ENCODE assay signal across 1 cellular context in genomic region chr7:149125864-149126661, GRCh38.
TF ChIP-seq lines count a peak whose summit lies in the region.

A gene with protein sequence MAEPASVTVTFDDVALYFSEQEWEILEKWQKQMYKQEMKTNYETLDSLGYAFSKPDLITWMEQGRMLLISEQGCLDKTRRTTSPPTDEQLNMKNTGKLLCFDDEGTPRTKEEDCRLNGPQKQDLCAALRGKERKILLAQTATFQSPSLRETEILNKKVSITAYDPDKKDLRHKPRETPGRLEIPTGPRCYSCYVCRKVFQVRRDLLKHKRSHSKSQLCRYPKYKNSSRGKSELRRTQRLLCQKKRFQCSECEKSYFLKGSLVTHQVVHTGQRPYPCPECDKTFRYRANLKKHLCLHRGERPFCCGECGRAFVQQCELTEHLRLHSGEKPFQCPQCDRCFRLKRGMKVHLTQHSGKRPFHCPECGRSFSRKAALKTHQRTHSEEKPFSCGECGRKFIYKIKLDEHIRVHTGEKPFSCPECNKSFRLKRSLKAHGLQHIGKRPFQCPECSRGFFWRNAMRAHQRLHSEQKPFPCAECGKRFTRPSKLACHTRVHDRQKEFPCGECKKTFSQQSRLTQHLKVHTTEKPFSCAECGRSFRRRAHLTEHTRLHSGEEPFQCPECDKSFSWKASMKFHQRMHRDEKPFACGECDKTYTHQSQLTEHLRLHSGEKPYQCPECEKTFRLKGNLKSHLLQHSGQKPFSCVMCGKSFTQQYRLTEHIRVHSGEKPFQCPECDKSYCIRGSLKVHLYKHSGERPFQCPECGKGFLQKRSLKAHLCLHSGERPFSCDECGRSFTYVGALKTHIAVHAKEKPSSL (minus strand): TSS chr7:149126324. CDS start chr7:149126213, 111 bp downstream.

TF ChIP-seq in HEK293, 187 proteins besides CTCF, POLR2A, EP300 and RAD21 (continued from another document and continues in another):
- TF ChIP-seq, protein P1, sequence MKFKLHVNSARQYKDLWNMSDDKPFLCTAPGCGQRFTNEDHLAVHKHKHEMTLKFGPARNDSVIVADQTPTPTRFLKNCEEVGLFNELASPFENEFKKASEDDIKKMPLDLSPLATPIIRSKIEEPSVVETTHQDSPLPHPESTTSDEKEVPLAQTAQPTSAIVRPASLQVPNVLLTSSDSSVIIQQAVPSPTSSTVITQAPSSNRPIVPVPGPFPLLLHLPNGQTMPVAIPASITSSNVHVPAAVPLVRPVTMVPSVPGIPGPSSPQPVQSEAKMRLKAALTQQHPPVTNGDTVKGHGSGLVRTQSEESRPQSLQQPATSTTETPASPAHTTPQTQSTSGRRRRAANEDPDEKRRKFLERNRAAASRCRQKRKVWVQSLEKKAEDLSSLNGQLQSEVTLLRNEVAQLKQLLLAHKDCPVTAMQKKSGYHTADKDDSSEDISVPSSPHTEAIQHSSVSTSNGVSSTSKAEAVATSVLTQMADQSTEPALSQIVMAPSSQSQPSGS (tag by site-specific recombination; IDR thresholded peaks at IDR 0.05; ENCODE audit: low read depth) = no peak
- peak; percentile 90 for TF ChIP-seq ZNF610 (tag by site-specific recombination; IDR thresholded peaks at IDR 0.05; ENCODE audit: borderline replicate concordance)
- peak; percentile 46 for TF ChIP-seq KLF1 (tag by site-specific recombination; IDR thresholded peaks at IDR 0.05)
- TF ChIP-seq ZNF777 (tag by site-specific recombination; IDR thresholded peaks at IDR 0.05; ENCODE audit: borderline replicate concordance) = no peak; the same call in 1 of the 2 replicates
- TF ChIP-seq ZNF776 (tag by site-specific recombination; IDR thresholded peaks at IDR 0.05; ENCODE audit: borderline replicate concordance) = no peak
- peak; percentile 51; the same call in 1 of the 2 replicates for TF ChIP-seq ZSCAN23 (tag by site-specific recombination; IDR thresholded peaks at IDR 0.05)
- TF ChIP-seq, protein P2, sequence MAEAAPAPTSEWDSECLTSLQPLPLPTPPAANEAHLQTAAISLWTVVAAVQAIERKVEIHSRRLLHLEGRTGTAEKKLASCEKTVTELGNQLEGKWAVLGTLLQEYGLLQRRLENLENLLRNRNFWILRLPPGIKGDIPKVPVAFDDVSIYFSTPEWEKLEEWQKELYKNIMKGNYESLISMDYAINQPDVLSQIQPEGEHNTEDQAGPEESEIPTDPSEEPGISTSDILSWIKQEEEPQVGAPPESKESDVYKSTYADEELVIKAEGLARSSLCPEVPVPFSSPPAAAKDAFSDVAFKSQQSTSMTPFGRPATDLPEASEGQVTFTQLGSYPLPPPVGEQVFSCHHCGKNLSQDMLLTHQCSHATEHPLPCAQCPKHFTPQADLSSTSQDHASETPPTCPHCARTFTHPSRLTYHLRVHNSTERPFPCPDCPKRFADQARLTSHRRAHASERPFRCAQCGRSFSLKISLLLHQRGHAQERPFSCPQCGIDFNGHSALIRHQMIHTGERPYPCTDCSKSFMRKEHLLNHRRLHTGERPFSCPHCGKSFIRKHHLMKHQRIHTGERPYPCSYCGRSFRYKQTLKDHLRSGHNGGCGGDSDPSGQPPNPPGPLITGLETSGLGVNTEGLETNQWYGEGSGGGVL (tag by site-specific recombination; IDR thresholded peaks at IDR 0.05) = no peak
- TF ChIP-seq ZNF221 (tag by site-specific recombination; IDR thresholded peaks at IDR 0.05; ENCODE audit: borderline replicate concordance) = no peak
- peak; percentile 9; the same call in 1 of the 2 replicates for TF ChIP-seq MYNN (tag by site-specific recombination; IDR thresholded peaks at IDR 0.05; ENCODE audit: borderline replicate concordance)
- TF ChIP-seq ZNF362 (tag by site-specific recombination; IDR thresholded peaks at IDR 0.05) = no peak
- TF ChIP-seq ZNF670 (tag by site-specific recombination; IDR thresholded peaks at IDR 0.05; ENCODE audit: low read depth) = no peak
- TF ChIP-seq, protein P3, sequence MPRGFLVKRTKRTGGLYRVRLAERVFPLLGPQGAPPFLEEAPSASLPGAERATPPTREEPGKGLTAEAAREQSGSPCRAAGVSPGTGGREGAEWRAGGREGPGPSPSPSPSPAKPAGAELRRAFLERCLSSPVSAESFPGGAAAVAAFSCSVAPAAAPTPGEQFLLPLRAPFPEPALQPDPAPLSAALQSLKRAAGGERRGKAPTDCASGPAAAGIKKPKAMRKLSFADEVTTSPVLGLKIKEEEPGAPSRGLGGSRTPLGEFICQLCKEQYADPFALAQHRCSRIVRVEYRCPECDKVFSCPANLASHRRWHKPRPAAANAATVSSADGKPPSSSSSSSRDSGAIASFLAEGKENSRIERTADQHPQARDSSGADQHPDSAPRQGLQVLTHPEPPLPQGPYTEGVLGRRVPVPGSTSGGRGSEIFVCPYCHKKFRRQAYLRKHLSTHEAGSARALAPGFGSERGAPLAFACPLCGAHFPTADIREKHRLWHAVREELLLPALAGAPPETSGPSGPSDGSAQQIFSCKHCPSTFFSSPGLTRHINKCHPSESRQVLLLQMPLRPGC (tag by site-specific recombination; IDR thresholded peaks at IDR 0.05) = peak; percentile 71; the same call in 1 of the 2 replicates
- 0 out of 2 replicates have a peak, but pooled peaks have one; percentile 10 for TF ChIP-seq ZNF366 (tag by site-specific recombination; conservative IDR thresholded peaks at IDR 0.05)
- 0 out of 2 replicates have a peak, but pooled peaks have one; percentile 13 for TF ChIP-seq PRDM1 (tag by site-specific recombination; IDR thresholded peaks at IDR 0.05)
- no peak for TF ChIP-seq ZNF426 (tag by site-specific recombination; IDR thresholded peaks at IDR 0.05)
- TF ChIP-seq ZNF202 (tag by site-specific recombination; IDR thresholded peaks at IDR 0.05; ENCODE audit: borderline replicate concordance) = no peak
- no peak for TF ChIP-seq ZNF677 (tag by site-specific recombination; IDR thresholded peaks at IDR 0.05)
- TF ChIP-seq SP7 (tag by site-specific recombination; IDR thresholded peaks at IDR 0.05) = peak; percentile 87
- no peak for TF ChIP-seq ZNF16 (tag by site-specific recombination; IDR thresholded peaks at IDR 0.05; ENCODE audit: low read depth)
- TF ChIP-seq ZNF544 (tag by site-specific recombination; IDR thresholded peaks at IDR 0.05) = no peak
- TF ChIP-seq ZNF138 (tag by site-specific recombination; IDR thresholded peaks at IDR 0.05; ENCODE audit: borderline replicate concordance) = no peak
- no peak for TF ChIP-seq ZNF37A (tag by site-specific recombination; IDR thresholded peaks at IDR 0.05)
- TF ChIP-seq ZNF23 (tag by site-specific recombination; IDR thresholded peaks at IDR 0.05; ENCODE audit: borderline replicate concordance) = no peak
- TF ChIP-seq ZNF211 (tag by site-specific recombination; IDR thresholded peaks at IDR 0.05; ENCODE audit: low read depth) = no peak
- TF ChIP-seq IKZF3 (tag by site-specific recombination; IDR thresholded peaks at IDR 0.05) = peak; percentile 18; the same call in 1 of the 2 replicates
- no peak for TF ChIP-seq ZNF707 (tag by site-specific recombination; IDR thresholded peaks at IDR 0.05)
- TF ChIP-seq ZNF214 (tag by site-specific recombination; IDR thresholded peaks at IDR 0.05; ENCODE audit: borderline replicate concordance) = no peak
- TF ChIP-seq ZNF830 (tag by site-specific recombination; IDR thresholded peaks at IDR 0.05; ENCODE audit: low read depth) = no peak
- TF ChIP-seq, protein P4, sequence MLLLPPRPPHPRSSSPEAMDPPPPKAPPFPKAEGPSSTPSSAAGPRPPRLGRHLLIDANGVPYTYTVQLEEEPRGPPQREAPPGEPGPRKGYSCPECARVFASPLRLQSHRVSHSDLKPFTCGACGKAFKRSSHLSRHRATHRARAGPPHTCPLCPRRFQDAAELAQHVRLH (tag by site-specific recombination; IDR thresholded peaks at IDR 0.05) = peak; percentile 61; the same call in 1 of the 2 replicates
- TF ChIP-seq, protein P5, sequence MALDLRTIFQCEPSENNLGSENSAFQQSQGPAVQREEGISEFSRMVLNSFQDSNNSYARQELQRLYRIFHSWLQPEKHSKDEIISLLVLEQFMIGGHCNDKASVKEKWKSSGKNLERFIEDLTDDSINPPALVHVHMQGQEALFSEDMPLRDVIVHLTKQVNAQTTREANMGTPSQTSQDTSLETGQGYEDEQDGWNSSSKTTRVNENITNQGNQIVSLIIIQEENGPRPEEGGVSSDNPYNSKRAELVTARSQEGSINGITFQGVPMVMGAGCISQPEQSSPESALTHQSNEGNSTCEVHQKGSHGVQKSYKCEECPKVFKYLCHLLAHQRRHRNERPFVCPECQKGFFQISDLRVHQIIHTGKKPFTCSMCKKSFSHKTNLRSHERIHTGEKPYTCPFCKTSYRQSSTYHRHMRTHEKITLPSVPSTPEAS (tag by site-specific recombination; IDR thresholded peaks at IDR 0.05) = peak; percentile 63
- TF ChIP-seq, protein P6, sequence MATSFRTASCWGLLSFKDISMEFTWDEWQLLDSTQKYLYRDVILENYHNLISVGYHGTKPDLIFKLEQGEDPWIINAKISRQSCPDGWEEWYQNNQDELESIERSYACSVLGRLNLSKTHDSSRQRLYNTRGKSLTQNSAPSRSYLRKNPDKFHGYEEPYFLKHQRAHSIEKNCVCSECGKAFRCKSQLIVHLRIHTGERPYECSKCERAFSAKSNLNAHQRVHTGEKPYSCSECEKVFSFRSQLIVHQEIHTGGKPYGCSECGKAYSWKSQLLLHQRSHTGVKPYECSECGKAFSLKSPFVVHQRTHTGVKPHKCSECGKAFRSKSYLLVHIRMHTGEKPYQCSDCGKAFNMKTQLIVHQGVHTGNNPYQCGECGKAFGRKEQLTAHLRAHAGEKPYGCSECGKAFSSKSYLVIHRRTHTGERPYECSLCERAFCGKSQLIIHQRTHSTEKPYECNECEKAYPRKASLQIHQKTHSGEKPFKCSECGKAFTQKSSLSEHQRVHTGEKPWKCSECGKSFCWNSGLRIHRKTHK (tag by site-specific recombination; IDR thresholded peaks at IDR 0.05) = no peak
- peak; percentile 50; the same call in 1 of the 2 replicates for TF ChIP-seq TRIM28 (IDR thresholded peaks at IDR 0.05; ENCODE audit: borderline replicate concordance, low read length)
- TF ChIP-seq, protein P7, sequence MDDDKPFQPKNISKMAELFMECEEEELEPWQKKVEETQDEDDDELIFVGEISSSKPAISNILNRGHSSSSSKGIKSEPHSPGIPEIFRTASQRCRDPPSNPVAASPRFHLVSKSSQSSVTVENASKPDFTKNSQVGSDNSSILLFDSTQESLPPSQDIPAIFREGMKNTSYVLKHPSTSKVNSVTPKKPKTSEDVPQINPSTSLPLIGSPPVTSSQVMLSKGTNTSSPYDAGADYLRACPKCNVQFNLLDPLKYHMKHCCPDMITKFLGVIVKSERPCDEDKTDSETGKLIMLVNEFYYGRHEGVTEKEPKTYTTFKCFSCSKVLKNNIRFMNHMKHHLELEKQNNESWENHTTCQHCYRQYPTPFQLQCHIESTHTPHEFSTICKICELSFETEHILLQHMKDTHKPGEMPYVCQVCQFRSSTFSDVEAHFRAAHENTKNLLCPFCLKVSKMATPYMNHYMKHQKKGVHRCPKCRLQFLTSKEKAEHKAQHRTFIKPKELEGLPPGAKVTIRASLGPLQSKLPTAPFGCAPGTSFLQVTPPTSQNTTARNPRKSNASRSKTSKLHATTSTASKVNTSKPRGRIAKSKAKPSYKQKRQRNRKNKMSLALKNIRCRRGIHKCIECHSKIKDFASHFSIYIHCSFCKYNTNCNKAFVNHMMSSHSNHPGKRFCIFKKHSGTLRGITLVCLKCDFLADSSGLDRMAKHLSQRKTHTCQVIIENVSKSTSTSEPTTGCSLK (tag by site-specific recombination; IDR thresholded peaks at IDR 0.05) = no peak
- TF ChIP-seq, protein P8, sequence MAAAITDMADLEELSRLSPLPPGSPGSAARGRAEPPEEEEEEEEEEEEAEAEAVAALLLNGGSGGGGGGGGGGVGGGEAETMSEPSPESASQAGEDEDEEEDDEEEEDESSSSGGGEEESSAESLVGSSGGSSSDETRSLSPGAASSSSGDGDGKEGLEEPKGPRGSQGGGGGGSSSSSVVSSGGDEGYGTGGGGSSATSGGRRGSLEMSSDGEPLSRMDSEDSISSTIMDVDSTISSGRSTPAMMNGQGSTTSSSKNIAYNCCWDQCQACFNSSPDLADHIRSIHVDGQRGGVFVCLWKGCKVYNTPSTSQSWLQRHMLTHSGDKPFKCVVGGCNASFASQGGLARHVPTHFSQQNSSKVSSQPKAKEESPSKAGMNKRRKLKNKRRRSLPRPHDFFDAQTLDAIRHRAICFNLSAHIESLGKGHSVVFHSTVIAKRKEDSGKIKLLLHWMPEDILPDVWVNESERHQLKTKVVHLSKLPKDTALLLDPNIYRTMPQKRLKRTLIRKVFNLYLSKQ (tag by site-specific recombination; IDR thresholded peaks at IDR 0.05; ENCODE audit: borderline replicate concordance) = no peak
- no peak for TF ChIP-seq SALL2 (tag by site-specific recombination; IDR thresholded peaks at IDR 0.05; ENCODE audit: borderline replicate concordance)
- peak; percentile 98 for TF ChIP-seq ZFP37 (tag by site-specific recombination; IDR thresholded peaks at IDR 0.05)
- no peak for TF ChIP-seq ZNF623 (tag by site-specific recombination; IDR thresholded peaks at IDR 0.05)
- peak; percentile 34; the same call in 1 of the 2 replicates for TF ChIP-seq PRDM10 (tag by site-specific recombination; IDR thresholded peaks at IDR 0.05)
